18 cellular contexts compared by ENCODE assay signal in genomic region chr1:202130816-202131522, GRCh38. TPM values are rescaled to one million over a fixed set of nuclear protein-coding genes. Genes with fewer than 3 reads are reported as not detected.
DNase-seq lines count a peak whose midpoint lies in the region; ATAC-seq, FAIRE-seq and TF ChIP-seq lines count a peak whose summit lies in the region.
"Had no signal": no experiment of that assay in that cellular context is flagged by ENCODE, and none has a peak within 500 bp of the region (broad histone marks: within the 10 kb centered on the region; RNA-seq: fewer than 3 reads in every experiment).

No MANE protein-coding gene starts in this region.

- DNase-seq in GM12878 (ENCODE audit: low read depth, low spot score) (no peak), head of caudate nucleus (peak; percentile 78 to 97 (median 92)), osteoblast (ENCODE audit: insufficient read length, low spot score, missing footprints) (peak; percentile 72), tibial nerve (ENCODE audit: low spot score in 2 of 2) (no peak), NCI-H446 treated with DMSO at 0.1 percent for 48 hours (lab: John Stamatoyannopoulos, UW) (no peak), NCI-H69 (lab: John Stamatoyannopoulos, UW) (no peak), nephron progenitor cell (no peak)
- DNase-seq in activated naive CD8-positive, alpha-beta T cell treated with anti-CD3 and anti-CD28 coated beads for 36 hours = no peak
- DNase-seq: activated CD4-positive, alpha-beta T cell treated with anti-CD3 and anti-CD28 coated beads for 4 hours; activated naive CD4-positive, alpha-beta T cell treated with Interleukin-2 at 50 U/mL for 16 hours; BE2C; H9; naive thymus-derived CD8-positive, alpha-beta T cell; NCI-H187 treated with DMSO at 0.1 percent for 48 hours had no signal

- in situ Hi-C loops in GM12878 (cut with MboI) = no loop called here

- SMC1A ChIA-PET in GM12878 (lab: Charles Lee; ENCODE audit: uncharacterized antibody, unreplicated experiment) = interaction anchor here (0.8 kb wide), 1 partner anchor 12 kb away, joined by 3 read pairs; no protein-coding TSS in a partner anchor

- TF ChIP-seq CTCF in GM12878 (IDR thresholded peaks at IDR 0.05 in 2 of 3, conservative IDR thresholded peaks at IDR 0.05 in 1 of 3; ENCODE audit: control insufficient read depth in 2 of 3, extremely low read depth in 1 of 3, insufficient read depth in 1 of 3, low read depth in 3 of 3, low read length in 3 of 3) = no peak
- no peak for TF ChIP-seq CTCF in osteoblast (IDR thresholded peaks at IDR 0.05; ENCODE audit: extremely low read depth, low read depth, low read length)
- no peak for TF ChIP-seq CTCF in tibial nerve (IDR thresholded peaks at IDR 0.05)
- no peak for TF ChIP-seq CTCF in nephron progenitor cell (IDR thresholded peaks at IDR 0.05)

- H3K36me3 ChIP-seq in GM12878 (ENCODE audit: control insufficient read depth in 2 of 2, insufficient read depth in 2 of 2, low read length in 1 of 2) = peaks cover 7 to 21% of the 10 kb centered on the region in 2 experiments
- H3K36me3 ChIP-seq in osteoblast (ENCODE audit: insufficient read depth, low read length) = peaks cover 38% of the 10 kb centered on the region
- peaks cover 3 to 44% (median 8%) of the 10 kb centered on the region in 3 donors for H3K36me3 ChIP-seq in tibial nerve
- H3K36me3 ChIP-seq: BE2C had no signal

- H4K20me1 ChIP-seq in GM12878 (ENCODE audit: control insufficient read depth, insufficient read depth) (peaks cover 3% of the 10 kb centered on the region; the same call in 1 of the 2 replicates), osteoblast (ENCODE audit: insufficient read depth, low read length) (peaks cover 13% of the 10 kb centered on the region)

- 75% methylated on average over 9 of the region's 9 CpGs for WGBS in GM12878 (ENCODE audit: insufficient coverage, insufficient replicate concordance, low lambda C conversion rate, missing lambda C conversion rate)
- 46 to 66% methylated on average over 7 to 8 of the region's 9 CpGs for WGBS in tibial nerve, 2 donors

- H2AFZ ChIP-seq in GM12878 (ENCODE audit: control insufficient read depth, low read depth, low read length) (no peak overlapping the region), osteoblast (ENCODE audit: low read length) (no peak overlapping the region)

- CTCF ChIA-PET in GM12878 (lab: Yijun Ruan, JAX) = interaction anchor here (0.7 to 2.1 kb wide), 6 partner anchors 7 to 422 kb away, joined by 4 to 6 read pairs (median 4); no protein-coding TSS in a partner anchor

- BruUV-seq in GM12878 (replicated peaks; lab: Mats Ljungman, UMichigan) = no TSS peak

- TF ChIP-seq EP300 in GM12878 (IDR thresholded peaks at IDR 0.05; ENCODE audit: borderline replicate concordance in 1 of 2, control insufficient read depth in 1 of 2, low read depth in 2 of 2, low read length in 2 of 2) = no peak
- TF ChIP-seq EP300 in tibial nerve (IDR thresholded peaks at IDR 0.05) = peak in 1 of 2 donors; percentile 3

- no peaks in the 10 kb centered on the region for H3K9me3 ChIP-seq in GM12878 (replicated peaks; ENCODE audit: control insufficient read depth, insufficient read depth, low read length)
- H3K9me3 ChIP-seq in osteoblast (ENCODE audit: low read depth, low read length) = no peaks in the 10 kb centered on the region
- no peaks in the 10 kb centered on the region for H3K9me3 ChIP-seq in tibial nerve
- H3K9me3 ChIP-seq: BE2C had no signal

- intact Hi-C loops in GM12878 (cut with micrococcal nuclease; ENCODE audit: unreplicated experiment) (no loop called here), head of caudate nucleus (cut with DNase I) (loop anchor here (5.0 kb wide), 1 partner anchor 244 kb away; the partner anchor contains the start of gene SHISA4)

- H3K9me3 Mint-ChIP-seq in activated naive CD8-positive, alpha-beta T cell treated with anti-CD3 and anti-CD28 coated beads for 36 hours = no peaks in the 10 kb centered on the region
- no peaks in the 10 kb centered on the region for H3K9me3 Mint-ChIP-seq in nephron progenitor cell
- H3K9me3 Mint-ChIP-seq: H9; naive thymus-derived CD8-positive, alpha-beta T cell had no signal

- no peak for FAIRE-seq in GM12878 (lab: Jason Lieb, UNC)

- H3K79me2 ChIP-seq in GM12878 (ENCODE audit: control insufficient read depth, insufficient read depth, low read length) = no peaks in the 10 kb centered on the region
- no peaks in the 10 kb centered on the region for H3K79me2 ChIP-seq in osteoblast (ENCODE audit: insufficient read depth, low read length)

- H3K4me1 Mint-ChIP-seq in activated naive CD8-positive, alpha-beta T cell treated with anti-CD3 and anti-CD28 coated beads for 36 hours = no peaks in the 10 kb centered on the region
- H3K4me1 Mint-ChIP-seq in nephron progenitor cell = peaks cover 9% of the 10 kb centered on the region

- RAD21 ChIA-PET in GM12878 (lab: Charles Lee; ENCODE audit: unreplicated experiment) = interaction anchor here (1.2 kb wide), 1 partner anchor 131 kb away, joined by 3 read pairs; no protein-coding TSS in a partner anchor

- H3K4me3 ChIP-seq in GM12878 (no peak overlapping the region), osteoblast (ENCODE audit: insufficient read depth, low read length) (no peak overlapping the region), tibial nerve (peak overlapping the region in 3 of 4 donors; percentile 1 to 13 (median 2))

- H3K36me3 Mint-ChIP-seq in activated naive CD8-positive, alpha-beta T cell treated with anti-CD3 and anti-CD28 coated beads for 36 hours = no peaks in the 10 kb centered on the region
- peaks cover 10% of the 10 kb centered on the region for H3K36me3 Mint-ChIP-seq in nephron progenitor cell (ENCODE audit: low read depth)

- no peak for ATAC-seq in GM12878

- H3K27me3 ChIP-seq in GM12878 (replicated peaks in 1 of 2; ENCODE audit: control insufficient read depth in 2 of 2, insufficient read depth in 2 of 2, low read length in 1 of 2) (no peaks in the 10 kb centered on the region; a peak in 1 of 4 replicates), osteoblast (ENCODE audit: insufficient read depth, low read length) (no peaks in the 10 kb centered on the region), tibial nerve (no peaks in the 10 kb centered on the region)
- H3K27me3 ChIP-seq: BE2C had no signal

- TF ChIP-seq RAD21 in GM12878 (IDR thresholded peaks at IDR 0.05; ENCODE audit: insufficient read depth, low read depth, low read length) = no peak

- H3K27ac Mint-ChIP-seq in activated naive CD8-positive, alpha-beta T cell treated with anti-CD3 and anti-CD28 coated beads for 36 hours = no peak overlapping the region
- no peak overlapping the region for H3K27ac Mint-ChIP-seq in nephron progenitor cell
- H3K27ac Mint-ChIP-seq: H9 had no signal

- H3K4me2 ChIP-seq in GM12878 (ENCODE audit: control insufficient read depth, insufficient read depth) = no peak overlapping the region
- no peak overlapping the region for H3K4me2 ChIP-seq in osteoblast (ENCODE audit: insufficient read depth, low read length)

- POLR2A ChIA-PET in GM12878 (lab: Charles Lee) = no interaction called here

- no peak overlapping the region for H3K4me3 Mint-ChIP-seq in activated naive CD8-positive, alpha-beta T cell treated with anti-CD3 and anti-CD28 coated beads for 36 hours
- no peak overlapping the region for H3K4me3 Mint-ChIP-seq in nephron progenitor cell
- H3K4me3 Mint-ChIP-seq: H9; naive thymus-derived CD8-positive, alpha-beta T cell had no signal

- H3K27me3 Mint-ChIP-seq in activated naive CD8-positive, alpha-beta T cell treated with anti-CD3 and anti-CD28 coated beads for 36 hours = no peaks in the 10 kb centered on the region
- no peaks in the 10 kb centered on the region for H3K27me3 Mint-ChIP-seq in nephron progenitor cell (ENCODE audit: low read depth, poor library complexity)

- no peak overlapping the region for H3K27ac ChIP-seq in GM12878 (ENCODE audit: control insufficient read depth, insufficient read depth)
- H3K27ac ChIP-seq in osteoblast (ENCODE audit: low read depth, low read length) = no peak overlapping the region
- H3K27ac ChIP-seq in tibial nerve = peak overlapping the region; percentile 86 to 98 (median 92)

- H3K9ac ChIP-seq in GM12878 (ENCODE audit: control insufficient read depth, insufficient read depth, low read length) = no peak overlapping the region

- TF ChIP-seq POLR2A in GM12878 (IDR thresholded peaks at IDR 0.05; ENCODE audit: low read depth, low read length) (no peak; the same call in 1 of the 2 replicates), tibial nerve (IDR thresholded peaks at IDR 0.05) (no peak)

- H3K4me1 ChIP-seq in GM12878 (ENCODE audit: control insufficient read depth, insufficient read depth, low read length) (no peaks in the 10 kb centered on the region), osteoblast (ENCODE audit: insufficient read depth, low read length) (no peaks in the 10 kb centered on the region), tibial nerve (peaks cover 2 to 95% (median 71%) of the 10 kb centered on the region in 4 donors)
- H3K4me1 ChIP-seq: BE2C had no signal

RNA-seq across cellular contexts. Expression of gene GPR37L1, which starts 8.3 kb away (rescaled TPM):
- not detected in 2 replicates for total RNA-seq in GM12878 (2013; cell fraction: nucleolus; rRNA removed)
- total RNA-seq in GM12878 (2014; rRNA removed) (under 0.01 TPM in 1 of 2 replicates, not detected in the other), GM12878 (2014; rRNA removed; fragmentation: Illumina TruSeq; extraction: Trizol) (not detected in 2 replicates), GM12878 (2021) (not detected in 2 replicates), osteoblast (not detected in 2 replicates), tibial nerve (10 to 100 TPM; 13.8 to 26.3 (median 24.3) TPM)
- 0.05 TPM for polyA plus RNA-seq in GM12878 (2011; ENCODE audit: low read depth)
- polyA plus RNA-seq in GM12878 (2011; rRNA removed) (not detected in 2 replicates), GM12878 (2014; fragmentation: Illumina TruSeq; extraction: Trizol) (not detected in 2 replicates), GM12878 (2014; fragmentation: Nextera tagmentation; extraction: Ambion mirVana) (under 1 TPM; under 0.01 to 0.02 TPM), GM12878 (2014; rRNA removed) (0.01 TPM in 1 of 2 replicates, not detected in the other), GM12878 (2016; fragmentation: Nextera tagmentation; extraction: Ambion mirVana) (under 1 TPM; 0.03 to 0.08 TPM)
- polyA plus RNA-seq in GM12878 (2011; cell fraction: cytosol; rRNA removed) = 0.02 TPM in 1 of 2 replicates, not detected in the other
- polyA plus RNA-seq in GM12878 (2011; cell fraction: nucleus; rRNA removed) = not detected in 2 replicates
- 0.06 and 0.14 TPM in 2 replicates for polyA plus RNA-seq in GM12878 (2012)
- not detected in 2 replicates for polyA minus RNA-seq in GM12878 (2011; rRNA and poly(A)+ RNA removed)
- polyA minus RNA-seq in GM12878 (2011; cell fraction: cytosol; rRNA and poly(A)+ RNA removed) = not detected in 2 replicates
- polyA minus RNA-seq in GM12878 (2011; cell fraction: nucleus; rRNA and poly(A)+ RNA removed) = not detected in 2 replicates
- not detected for total RNA-seq in activated naive CD8-positive, alpha-beta T cell treated with anti-CD3 and anti-CD28 coated beads for 36 hours
- total RNA-seq: M059J; naive thymus-derived CD8-positive, alpha-beta T cell; NCI-H460; T-helper 2 cell treated with Interferon-gamma antibody and Interleukin-4, amounts not matched to agents 100 ng/mL and 5 ng/mL, for 36 hours had no signal

RNA-seq across cellular contexts. Expression of gene ARL8A, which starts 13.6 kb away (rescaled TPM):
- 13.7 and 18.1 TPM in 2 replicates for total RNA-seq in GM12878 (2013; cell fraction: nucleolus; rRNA removed)
- total RNA-seq in GM12878 (2014; rRNA removed) = 18.8 and 20.7 TPM in 2 replicates
- 10.3 and 12.0 TPM in 2 replicates for total RNA-seq in GM12878 (2014; rRNA removed; fragmentation: Illumina TruSeq; extraction: Trizol)
- total RNA-seq in GM12878 (2021) = 30.5 and 33.6 TPM in 2 replicates
- 23.6 TPM for polyA plus RNA-seq in GM12878 (2011; ENCODE audit: low read depth)
- polyA plus RNA-seq in GM12878 (2011; rRNA removed) = 49.2 and 49.5 TPM in 2 replicates
- polyA plus RNA-seq in GM12878 (2011; cell fraction: cytosol; rRNA removed) = 26.9 and 35.2 TPM in 2 replicates
- 35.2 and 47.4 TPM in 2 replicates for polyA plus RNA-seq in GM12878 (2011; cell fraction: nucleus; rRNA removed)
- 21.0 and 42.5 TPM in 2 replicates for polyA plus RNA-seq in GM12878 (2012)
- 11.3 and 15.4 TPM in 2 replicates for polyA plus RNA-seq in GM12878 (2014; fragmentation: Illumina TruSeq; extraction: Trizol)
- polyA plus RNA-seq in GM12878 (2014; fragmentation: Nextera tagmentation; extraction: Ambion mirVana) = 1 to 10 TPM in 1 of 2 experiments, under 1 TPM in 1; 0.34 to 2.4 TPM
- polyA plus RNA-seq in GM12878 (2014; rRNA removed) = 22.8 and 25.7 TPM in 2 replicates
- polyA plus RNA-seq in GM12878 (2016; fragmentation: Nextera tagmentation; extraction: Ambion mirVana) = 10 to 100 TPM; 10.8 to 15.4 TPM
- polyA minus RNA-seq in GM12878 (2011; rRNA and poly(A)+ RNA removed) = 18.5 and 19.3 TPM in 2 replicates
- 11.0 and 13.8 TPM in 2 replicates for polyA minus RNA-seq in GM12878 (2011; cell fraction: cytosol; rRNA and poly(A)+ RNA removed)
- polyA minus RNA-seq in GM12878 (2011; cell fraction: nucleus; rRNA and poly(A)+ RNA removed) = 8.1 and 10.2 TPM in 2 replicates
- total RNA-seq in osteoblast = 24.2 and 25.0 TPM in 2 replicates
- total RNA-seq in tibial nerve = 10 to 100 TPM; 35.0 to 64.5 (median 49.3) TPM
- total RNA-seq in activated naive CD8-positive, alpha-beta T cell treated with anti-CD3 and anti-CD28 coated beads for 36 hours = 10 to 100 TPM; 23.4 to 27.8 TPM

RNA-seq across cellular contexts. Expression of gene PTPN7, which starts 29.4 kb away (rescaled TPM):
- total RNA-seq in GM12878 (2013; cell fraction: nucleolus; rRNA removed) = 135 and 145 TPM in 2 replicates
- total RNA-seq in GM12878 (2014; rRNA removed) (95.2 and 111 TPM in 2 replicates), GM12878 (2014; rRNA removed; fragmentation: Illumina TruSeq; extraction: Trizol) (61.6 and 78.5 TPM in 2 replicates), GM12878 (2021) (99.8 and 102 TPM in 2 replicates), osteoblast (not detected in 2 replicates), tibial nerve (10 to 100 TPM in 1 of 4 donors, 1 to 10 TPM in 3; 1.2 to 13.8 (median 6.8) TPM)
- polyA plus RNA-seq in GM12878 (2011; ENCODE audit: low read depth) = 31.0 TPM
- polyA plus RNA-seq in GM12878 (2011; rRNA removed) (74.3 and 91.0 TPM in 2 replicates), GM12878 (2014; fragmentation: Illumina TruSeq; extraction: Trizol) (73.7 and 102 TPM in 2 replicates), GM12878 (2014; fragmentation: Nextera tagmentation; extraction: Ambion mirVana) (10 to 100 TPM in 1 of 2 experiments, 1 to 10 TPM in 1; 7.9 to 14.2 TPM), GM12878 (2014; rRNA removed) (100 and 102 TPM in 2 replicates), GM12878 (2016; fragmentation: Nextera tagmentation; extraction: Ambion mirVana) (100 to 1,000 TPM; 116 to 117 TPM)
- polyA plus RNA-seq in GM12878 (2011; cell fraction: cytosol; rRNA removed) = 168 and 186 TPM in 2 replicates
- polyA plus RNA-seq in GM12878 (2011; cell fraction: nucleus; rRNA removed) = 173 and 188 TPM in 2 replicates
- polyA plus RNA-seq in GM12878 (2012) = 48.5 and 49.9 TPM in 2 replicates
- polyA minus RNA-seq in GM12878 (2011; rRNA and poly(A)+ RNA removed) = 97.4 and 135 TPM in 2 replicates
- 50.4 and 50.5 TPM in 2 replicates for polyA minus RNA-seq in GM12878 (2011; cell fraction: cytosol; rRNA and poly(A)+ RNA removed)
- polyA minus RNA-seq in GM12878 (2011; cell fraction: nucleus; rRNA and poly(A)+ RNA removed) = 50.2 and 85.1 TPM in 2 replicates
- total RNA-seq in activated naive CD8-positive, alpha-beta T cell treated with anti-CD3 and anti-CD28 coated beads for 36 hours = 100 to 1,000 TPM; 317 to 329 TPM
- total RNA-seq: fibroblast of villous mesenchyme, M059J, NCI-H460 had no signal

Comparison
In these comparisons a context has a peak if more than half of its experiments do, and no peak if none do; other contexts are left out.
1. DNase-seq: peak in head of caudate nucleus (42 of 42) and osteoblast (single experiment); none in GM12878 (single experiment), tibial nerve (0 of 2), activated naive CD8-positive, alpha-beta T cell treated with anti-CD3 and anti-CD28 coated beads for 36 hours (single experiment), NCI-H446 treated with DMSO at 0.1 percent for 48 hours (single experiment), NCI-H69 (single experiment) and nephron progenitor cell (single experiment).
2. H3K27ac ChIP-seq: peak in tibial nerve (4 of 4); none in GM12878 (single experiment) and osteoblast (single experiment).
3. H3K4me3 ChIP-seq: peak in tibial nerve (3 of 4); none in GM12878 (single experiment) and osteoblast (single experiment).
4. RNA of gene GPR37L1, which starts 8.3 kb away (total RNA-seq): 13.8 to 26.3 TPM in tibial nerve; under 0.01 TPM in GM12878, not detected in osteoblast and not detected in activated naive CD8-positive, alpha-beta T cell treated with anti-CD3 and anti-CD28 coated beads for 36 hours; every median in the first group is over 10 times any median in the second.
5. RNA of gene PTPN7, which starts 29.4 kb away (total RNA-seq): 317 to 329 TPM in activated naive CD8-positive, alpha-beta T cell treated with anti-CD3 and anti-CD28 coated beads for 36 hours and 61.6 to 145 TPM in GM12878; 1.2 to 13.8 TPM in tibial nerve and not detected in osteoblast; every median in the first group is over 4 times any median in the second.